ENCODE assay signal across 1 cellular context in genomic region chr19:42252365-42253244, GRCh38.
TF ChIP-seq lines count a peak whose summit lies in the region.

No MANE protein-coding gene starts in this region.

TF ChIP-seq in K562, 482 proteins besides CTCF, POLR2A, EP300 and RAD21 (continued from another document):
- TF ChIP-seq ZNF639 (CRISPR knock-in tag; conservative IDR thresholded peaks at IDR 0.05 in 1 of 2, IDR thresholded peaks at IDR 0.05 in 1 of 2) (peak in 1 of 2 experiments; percentile 38; a peak in 1 of 4 replicates), BDP1 (IDR thresholded peaks at IDR 0.05; ENCODE audit: insufficient read depth, insufficient read length) (no peak), ZNF212 (CRISPR knock-in tag; IDR thresholded peaks at IDR 0.05) (no peak), TARDBP (IDR thresholded peaks at IDR 0.05) (no peak), YY1 (IDR thresholded peaks at IDR 0.05; ENCODE audit: borderline replicate concordance in 1 of 3, control insufficient read depth in 1 of 3, extremely low read depth in 1 of 3, insufficient read depth in 3 of 3, insufficient read length in 1 of 3, insufficient replicate concordance in 2 of 3, low read depth in 1 of 3, low read length in 2 of 3) (no peak), MAX (CRISPR knock-in tag; IDR thresholded peaks at IDR 0.05) (peak; percentile 91), POLR3A (IDR thresholded peaks at IDR 0.05; ENCODE audit: borderline replicate concordance, extremely low read depth, insufficient read depth, insufficient read length) (no peak), PTRF (tag; IDR thresholded peaks at IDR 0.05) (no peak), RBM17 (IDR thresholded peaks at IDR 0.05; ENCODE audit: borderline replicate concordance, low read depth, low read length) (no peak), HDAC3 (IDR thresholded peaks at IDR 0.05; ENCODE audit: borderline replicate concordance, partially characterized antibody) (no peak), E2F6 (IDR thresholded peaks at IDR 0.05; ENCODE audit: borderline replicate concordance in 1 of 2, extremely low read depth in 1 of 2, insufficient read depth in 1 of 2, insufficient read length in 1 of 2, low read depth in 1 of 2, low read length in 1 of 2, poor library complexity in 1 of 2, severe bottlenecking in 1 of 2) (no peak), CHAMP1 (IDR thresholded peaks at IDR 0.05) (no peak), MLX (CRISPR knock-in tag; conservative IDR thresholded peaks at IDR 0.05) (no peak), GABPB1 (CRISPR knock-in tag; IDR thresholded peaks at IDR 0.05) (no peak), PHF20 (IDR thresholded peaks at IDR 0.05; ENCODE audit: partially characterized antibody) (no peak), ZBTB34 (CRISPR knock-in tag; IDR thresholded peaks at IDR 0.05) (no peak), MCM7 (IDR thresholded peaks at IDR 0.05) (no peak), UBTF (IDR thresholded peaks at IDR 0.05; ENCODE audit: borderline replicate concordance in 1 of 2, low read depth in 2 of 2, low read length in 2 of 2) (no peak), ZNF655 (CRISPR knock-in tag; IDR thresholded peaks at IDR 0.05) (no peak)
